Comparison of ENCODE assay signal across 8 cellular contexts in the genomic region with DNA sequence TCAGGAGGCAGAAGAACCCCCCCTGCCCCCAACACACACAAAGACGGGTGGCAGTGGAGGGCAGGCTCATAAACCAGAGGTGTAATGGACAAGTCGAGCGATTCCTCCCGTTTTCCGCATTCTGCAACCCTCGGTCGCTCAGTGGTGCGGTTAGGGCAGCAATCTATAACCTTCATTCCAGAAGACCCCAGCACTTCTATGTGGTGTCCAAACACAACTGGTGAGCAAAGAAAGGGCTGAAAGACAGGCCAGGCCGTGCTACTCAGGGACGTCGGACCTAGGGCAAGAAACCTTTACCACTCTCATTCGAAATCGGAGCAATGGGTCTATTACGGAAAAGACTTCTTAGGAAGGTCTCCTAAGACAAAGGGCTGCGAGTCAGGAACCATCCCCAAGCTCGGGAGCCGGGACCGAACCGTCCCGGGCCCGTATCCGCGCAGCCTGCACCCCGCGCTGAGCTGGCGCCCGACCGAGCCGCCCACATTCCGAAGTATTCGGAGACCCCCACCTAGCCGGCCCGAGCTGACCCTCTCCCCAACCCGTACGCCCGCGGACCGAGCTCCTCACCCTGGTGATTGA. TPM values are rescaled to one million over a fixed set of nuclear protein-coding genes. Genes with fewer than 3 reads are reported as not detected.
DNase-seq lines count a peak whose midpoint lies in the region; ATAC-seq and TF ChIP-seq lines count a peak whose summit lies in the region.

No MANE protein-coding gene starts in this region.

- no peaks in the 10 kb centered on the region for H3K36me3 ChIP-seq in neural cell (ENCODE audit: insufficient read depth, low read length)

- TF ChIP-seq EP300 in neural cell (conservative IDR thresholded peaks at IDR 0.05; ENCODE audit: poor library complexity, severe bottlenecking), result no peak

- H3K9ac ChIP-seq in neural cell (ENCODE audit: low read length), result peak overlapping the region; percentile 83

- H3K4me3 ChIP-seq in Jurkat, Clone E6-1 (ENCODE audit: low read length), result peak overlapping the region; percentile 93
- peak overlapping the region; percentile 71 for H3K4me3 ChIP-seq in fibroblast of pulmonary artery (replicated peaks; ENCODE audit: low read depth, low read length)
- H3K4me3 ChIP-seq in neural cell (ENCODE audit: low read length), result peak overlapping the region; percentile 80

- no peaks in the 10 kb centered on the region for H4K20me1 ChIP-seq in neural cell (ENCODE audit: insufficient read depth)

- CTCF ChIA-PET in GM10248 (lab: Yijun Ruan, JAX), result interaction anchor here (0.8 to 2.6 kb wide), 10 partner anchors 13 to 198 kb away, joined by 3 to 8 read pairs (median 4); no protein-coding TSS in a partner anchor

- H3K79me2 ChIP-seq in neural cell (replicated peaks; ENCODE audit: insufficient read depth, low read length), result peaks cover 47% of the 10 kb centered on the region

- peak overlapping the region; percentile 56 for H3K4me2 ChIP-seq in neural cell (ENCODE audit: low read length)

- POLR2A ChIA-PET in GM10248 (lab: Yijun Ruan, JAX), result interaction anchor here (1.0 to 1.4 kb wide), 2 partner anchors 13 to 566 kb away, joined by 3 to 8 read pairs; a partner anchor contains a TSS

- no peak for TF ChIP-seq CTCF in GM10248 (IDR thresholded peaks at IDR 0.05; ENCODE audit: control extremely low read depth, extremely low read depth, low read depth, missing control alignments)
- TF ChIP-seq CTCF in fibroblast of pulmonary artery (IDR thresholded peaks at IDR 0.05; ENCODE audit: low read length, missing control alignments), result no peak
- no peak for TF ChIP-seq CTCF in neural cell (IDR thresholded peaks at IDR 0.05; ENCODE audit: poor library complexity, severe bottlenecking)

- no peak for TF ChIP-seq RAD21 in neural cell (conservative IDR thresholded peaks at IDR 0.05)

- peak; percentile 25 for ATAC-seq in GM21529 (IDR thresholded peaks at IDR 0.05; ENCODE audit: unreplicated experiment)

- H2AFZ ChIP-seq in neural cell (ENCODE audit: low read depth, low read length), result peak overlapping the region; percentile 80

- peak overlapping the region; percentile 67 for H3K27ac ChIP-seq in neural cell (ENCODE audit: low read length)

- H3F3A ChIP-seq in neural cell (ENCODE audit: insufficient read depth, low read length, poor library complexity, severe bottlenecking), result no peaks in the 10 kb centered on the region

- no peaks in the 10 kb centered on the region for H3K9me3 ChIP-seq in neural cell (ENCODE audit: low read length)

- H3K27me3 ChIP-seq in neural cell (ENCODE audit: insufficient read depth, low read depth, low read length), result no peaks in the 10 kb centered on the region

- no peaks in the 10 kb centered on the region for H3K9me2 ChIP-seq in neural cell (ENCODE audit: insufficient read depth, low read length)

- DNase-seq in GM10248 (ENCODE audit: extremely low spot score) (peak; percentile 15), activated T-cell treated with anti-CD3 and anti-CD28 coated beads for 48 hours (ENCODE audit: low read depth) (peak; percentile 5), fibroblast of pulmonary artery (ENCODE audit: low read depth) (peak; percentile 23), DMS79 (lab: John Stamatoyannopoulos, UW) (no peak), OCI-M2 (lab: John Stamatoyannopoulos, UW; ENCODE audit: unreplicated experiment) (no peak)
- no peak for DNase-seq in Jurkat, Clone E6-1 (ENCODE audit: low read depth, low spot score)

TF ChIP-seq in neural cell, 6 proteins besides CTCF, POLR2A, EP300 and RAD21:
- TF ChIP-seq EZH2 (IDR thresholded peaks at IDR 0.05; ENCODE audit: borderline replicate concordance, insufficient read depth, low read length, poor library complexity, severe bottlenecking), result no peak
- no peak for TF ChIP-seq SMC3 (conservative IDR thresholded peaks at IDR 0.05; ENCODE audit: poor library complexity)
- TF ChIP-seq, protein P1, sequence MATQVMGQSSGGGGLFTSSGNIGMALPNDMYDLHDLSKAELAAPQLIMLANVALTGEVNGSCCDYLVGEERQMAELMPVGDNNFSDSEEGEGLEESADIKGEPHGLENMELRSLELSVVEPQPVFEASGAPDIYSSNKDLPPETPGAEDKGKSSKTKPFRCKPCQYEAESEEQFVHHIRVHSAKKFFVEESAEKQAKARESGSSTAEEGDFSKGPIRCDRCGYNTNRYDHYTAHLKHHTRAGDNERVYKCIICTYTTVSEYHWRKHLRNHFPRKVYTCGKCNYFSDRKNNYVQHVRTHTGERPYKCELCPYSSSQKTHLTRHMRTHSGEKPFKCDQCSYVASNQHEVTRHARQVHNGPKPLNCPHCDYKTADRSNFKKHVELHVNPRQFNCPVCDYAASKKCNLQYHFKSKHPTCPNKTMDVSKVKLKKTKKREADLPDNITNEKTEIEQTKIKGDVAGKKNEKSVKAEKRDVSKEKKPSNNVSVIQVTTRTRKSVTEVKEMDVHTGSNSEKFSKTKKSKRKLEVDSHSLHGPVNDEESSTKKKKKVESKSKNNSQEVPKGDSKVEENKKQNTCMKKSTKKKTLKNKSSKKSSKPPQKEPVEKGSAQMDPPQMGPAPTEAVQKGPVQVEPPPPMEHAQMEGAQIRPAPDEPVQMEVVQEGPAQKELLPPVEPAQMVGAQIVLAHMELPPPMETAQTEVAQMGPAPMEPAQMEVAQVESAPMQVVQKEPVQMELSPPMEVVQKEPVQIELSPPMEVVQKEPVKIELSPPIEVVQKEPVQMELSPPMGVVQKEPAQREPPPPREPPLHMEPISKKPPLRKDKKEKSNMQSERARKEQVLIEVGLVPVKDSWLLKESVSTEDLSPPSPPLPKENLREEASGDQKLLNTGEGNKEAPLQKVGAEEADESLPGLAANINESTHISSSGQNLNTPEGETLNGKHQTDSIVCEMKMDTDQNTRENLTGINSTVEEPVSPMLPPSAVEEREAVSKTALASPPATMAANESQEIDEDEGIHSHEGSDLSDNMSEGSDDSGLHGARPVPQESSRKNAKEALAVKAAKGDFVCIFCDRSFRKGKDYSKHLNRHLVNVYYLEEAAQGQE (IDR thresholded peaks at IDR 0.05; ENCODE audit: borderline replicate concordance), result no peak
- no peak for TF ChIP-seq MXI1 (conservative IDR thresholded peaks at IDR 0.05; ENCODE audit: poor library complexity, severe bottlenecking)
- no peak for TF ChIP-seq TAF1 (IDR thresholded peaks at IDR 0.05; ENCODE audit: low read depth)
- TF ChIP-seq POLR2AphosphoS5 (IDR thresholded peaks at IDR 0.05), result no peak

RNA-seq across cellular contexts. Expression of a gene that starts 0.6 kb away (rescaled TPM):
- 33.0 TPM for polyA plus RNA-seq in Jurkat, Clone E6-1 (2012; ENCODE audit: insufficient read depth, insufficient read length)
- polyA plus RNA-seq in neural cell, result 21.6 and 48.5 TPM in 2 replicates
- 64.5 and 90.9 TPM in 2 replicates for polyA minus RNA-seq in neural cell

Comparison
In these comparisons a context has a peak if more than half of its experiments do, and no peak if none do; other contexts are left out.
1. DNase-seq: peak in GM10248 (single experiment), activated T-cell treated with anti-CD3 and anti-CD28 coated beads for 48 hours (single experiment) and fibroblast of pulmonary artery (single experiment); none in Jurkat, Clone E6-1 (single experiment), DMS79 (single experiment) and OCI-M2 (single experiment).
2. Peak in every context shown above with its lines, with median percentiles within 50 percentile points of each other: H3K4me3 ChIP-seq.